In the genomic region with DNA sequence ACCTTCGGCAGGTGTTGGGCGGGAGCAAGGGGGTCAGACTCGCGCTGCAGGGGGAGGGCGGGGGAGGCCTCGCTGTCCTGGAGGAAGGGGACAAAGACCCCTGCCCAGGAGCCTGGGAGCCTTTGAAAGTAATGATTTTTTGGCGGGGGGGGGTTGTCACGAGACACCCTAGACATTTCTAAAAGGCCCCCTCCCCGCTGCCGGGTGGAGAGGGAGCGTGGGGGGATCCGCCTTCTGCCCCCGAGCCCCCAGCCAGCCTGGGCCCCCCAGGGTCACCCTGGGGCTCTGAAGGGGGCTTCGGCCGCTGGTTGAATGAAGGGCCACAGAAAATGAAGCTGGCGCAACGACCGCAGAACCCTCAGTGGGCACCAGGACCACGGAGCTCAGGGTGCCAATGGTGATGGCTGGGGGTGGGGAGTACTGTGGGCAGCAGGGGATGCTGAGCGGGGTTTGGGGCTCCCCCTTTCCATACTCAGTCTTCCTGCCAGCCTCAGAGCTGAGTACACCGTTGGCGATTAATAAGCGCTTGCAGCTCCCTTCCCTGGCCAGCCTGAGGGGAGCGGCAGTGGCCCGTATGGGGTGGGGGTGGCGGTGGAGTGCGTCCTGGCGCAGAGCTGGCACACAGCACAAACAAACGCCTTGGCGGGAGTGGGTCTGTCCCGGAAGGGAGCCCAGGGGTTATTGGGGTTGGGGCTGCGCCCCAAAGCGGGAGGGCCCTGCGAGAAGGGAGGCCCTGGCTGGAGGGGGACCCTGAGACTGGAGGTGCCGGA, we compare ENCODE assay signal across 1 cellular context.
A peak's percentile ranks its signal among the peaks of the same experiment; 100 is the strongest.
TF ChIP-seq lines count a peak whose summit lies in the region.

No MANE protein-coding gene starts in this region.

TF ChIP-seq in K562, 482 proteins besides CTCF, POLR2A, EP300 and RAD21:
- no peak for TF ChIP-seq ETS2 (tag; IDR thresholded peaks at IDR 0.05; ENCODE audit: borderline replicate concordance, poor library complexity, severe bottlenecking)
- TF ChIP-seq ZKSCAN8 (CRISPR knock-in tag; IDR thresholded peaks at IDR 0.05) = peak; percentile 95
- no peak for TF ChIP-seq U2AF1 (optimal IDR thresholded peaks at IDR 0.05; ENCODE audit: low read depth, low read length)
- TF ChIP-seq, protein P1, sequence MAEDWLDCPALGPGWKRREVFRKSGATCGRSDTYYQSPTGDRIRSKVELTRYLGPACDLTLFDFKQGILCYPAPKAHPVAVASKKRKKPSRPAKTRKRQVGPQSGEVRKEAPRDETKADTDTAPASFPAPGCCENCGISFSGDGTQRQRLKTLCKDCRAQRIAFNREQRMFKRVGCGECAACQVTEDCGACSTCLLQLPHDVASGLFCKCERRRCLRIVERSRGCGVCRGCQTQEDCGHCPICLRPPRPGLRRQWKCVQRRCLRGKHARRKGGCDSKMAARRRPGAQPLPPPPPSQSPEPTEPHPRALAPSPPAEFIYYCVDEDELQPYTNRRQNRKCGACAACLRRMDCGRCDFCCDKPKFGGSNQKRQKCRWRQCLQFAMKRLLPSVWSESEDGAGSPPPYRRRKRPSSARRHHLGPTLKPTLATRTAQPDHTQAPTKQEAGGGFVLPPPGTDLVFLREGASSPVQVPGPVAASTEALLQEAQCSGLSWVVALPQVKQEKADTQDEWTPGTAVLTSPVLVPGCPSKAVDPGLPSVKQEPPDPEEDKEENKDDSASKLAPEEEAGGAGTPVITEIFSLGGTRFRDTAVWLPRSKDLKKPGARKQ (CRISPR knock-in tag; IDR thresholded peaks at IDR 0.05) = no peak
- TF ChIP-seq PCBP1 (IDR thresholded peaks at IDR 0.05; ENCODE audit: low read depth, low read length, poor library complexity, severe bottlenecking) = peak; percentile 15
- TF ChIP-seq ZNF384 (IDR thresholded peaks at IDR 0.05; ENCODE audit: low read depth, low read length) = no peak
